In genomic region chr19:13089139-13089856, GRCh38 we compare ENCODE assay signal across 10 cellular contexts. TPM values are rescaled to one million over a fixed set of nuclear protein-coding genes. Genes with fewer than 3 reads are reported as not detected.
DNase-seq lines count a peak whose midpoint lies in the region; ATAC-seq, FAIRE-seq and TF ChIP-seq lines count a peak whose summit lies in the region.
"Had no signal": no experiment of that assay in that cellular context is flagged by ENCODE, and none has a peak within 500 bp of the region (broad histone marks: within the 10 kb centered on the region; RNA-seq: fewer than 3 reads in every experiment).

No MANE protein-coding gene starts in this region.

- peaks cover 5 to 18% of the 10 kb centered on the region in 2 experiments; a peak in 3 of 5 replicates for H3K36me3 ChIP-seq in HepG2 (replicated peaks in 1 of 2; ENCODE audit: control insufficient read depth in 1 of 2, insufficient read depth in 2 of 2, low read length in 2 of 2)
- no peaks in the 10 kb centered on the region for H3K36me3 ChIP-seq in right lobe of liver
- no peaks in the 10 kb centered on the region for H3K36me3 ChIP-seq in WERI-Rb-1
- no peaks in the 10 kb centered on the region for H3K36me3 ChIP-seq in hepatocyte (replicated peaks; ENCODE audit: insufficient read depth, low read depth)
- H3K36me3 ChIP-seq in uterus, result no peaks in the 10 kb centered on the region

- POLR2A ChIA-PET in HepG2 (lab: Yijun Ruan, JAX), result no interaction called here

- DNase-seq in HepG2 (ENCODE audit: low spot score) (peak; percentile 30), right lobe of liver (no peak), WERI-Rb-1 (peak; percentile 76), hepatocyte (ENCODE audit: low spot score) (no peak), uterus (no peak), NCI-H748 (lab: John Stamatoyannopoulos, UW; ENCODE audit: unreplicated experiment) (no peak)

- H3K9me2 ChIP-seq in hepatocyte (replicated peaks; ENCODE audit: insufficient read depth), result no peaks in the 10 kb centered on the region

- TF ChIP-seq POLR2A in HepG2 (IDR thresholded peaks at IDR 0.05; ENCODE audit: insufficient read depth in 1 of 2, low read depth in 2 of 2, low read length in 2 of 2), result no peak
- no peak for TF ChIP-seq POLR2A in right lobe of liver (IDR thresholded peaks at IDR 0.05)
- no peak for TF ChIP-seq POLR2A in uterus (IDR thresholded peaks at IDR 0.05)

- H3K4me3 ChIP-seq in HepG2 (replicated peaks in 1 of 3; ENCODE audit: insufficient read depth in 1 of 3, low read depth in 2 of 3, low read length in 3 of 3), result no peak overlapping the region
- no peak overlapping the region for H3K4me3 ChIP-seq in right lobe of liver
- H3K4me3 ChIP-seq in WERI-Rb-1 (ENCODE audit: low read depth, low read length), result no peak overlapping the region
- H3K4me3 ChIP-seq in hepatocyte, result no peak overlapping the region
- H3K4me3 ChIP-seq in uterus, result no peak overlapping the region

- TF ChIP-seq CTCF in HepG2 (CRISPR knock-in tag; IDR thresholded peaks at IDR 0.05) (no peak), right lobe of liver (IDR thresholded peaks at IDR 0.05) (no peak), WERI-Rb-1 (IDR thresholded peaks at IDR 0.05; ENCODE audit: low read depth, low read length) (peak; percentile 83), hepatocyte (IDR thresholded peaks at IDR 0.05; ENCODE audit: poor library complexity) (no peak), uterus (IDR thresholded peaks at IDR 0.05) (peak in 2 of 4 experiments; percentile 20 to 30)

- H3K79me2 ChIP-seq in HepG2 (ENCODE audit: insufficient read depth, low read length), result no peaks in the 10 kb centered on the region
- H3K79me2 ChIP-seq in hepatocyte, result no peaks in the 10 kb centered on the region

- H3K4me2 ChIP-seq in HepG2 (ENCODE audit: low read depth, low read length) (no peak overlapping the region), hepatocyte (no peak overlapping the region)

- BruUV-seq in HepG2 (replicated peaks; lab: Mats Ljungman, UMichigan), result no TSS peak

- H3K9ac ChIP-seq in HepG2 (ENCODE audit: insufficient read depth, low read depth, low read length), result no peak overlapping the region

- ATAC-seq in HepG2 (peak; percentile 55; the same call in 2 of the 3 replicates), right lobe of liver (no peak), GM21360 (IDR thresholded peaks at IDR 0.05; ENCODE audit: unreplicated experiment) (no peak), GM21825 (IDR thresholded peaks at IDR 0.05; ENCODE audit: unreplicated experiment) (no peak)

- TF ChIP-seq EP300 in HepG2 (IDR thresholded peaks at IDR 0.05; ENCODE audit: low read depth in 2 of 2, low read length in 2 of 2), result no peak
- TF ChIP-seq EP300 in HepG2 (CRISPR knock-in tag; IDR thresholded peaks at IDR 0.05; ENCODE audit: borderline replicate concordance), result no peak

- no peak for TF ChIP-seq RAD21 in HepG2 (CRISPR knock-in tag; IDR thresholded peaks at IDR 0.05)

- H3K27me3 ChIP-seq in HepG2 (ENCODE audit: control insufficient read depth in 1 of 2, insufficient read depth in 2 of 2, low read length in 2 of 2) (no peaks in the 10 kb centered on the region), right lobe of liver (no peaks in the 10 kb centered on the region), WERI-Rb-1 (ENCODE audit: insufficient read depth, low read depth, severe bottlenecking) (no peaks in the 10 kb centered on the region), hepatocyte (peaks cover 11% of the 10 kb centered on the region), uterus (no peaks in the 10 kb centered on the region)

- FAIRE-seq in HepG2 (lab: Jason Lieb, UNC), result no peak
- FAIRE-seq: endometrium, GM18507 had no signal

- H2AFZ ChIP-seq in HepG2 (ENCODE audit: low read length), result no peak overlapping the region
- no peak overlapping the region for H2AFZ ChIP-seq in hepatocyte

- no peaks in the 10 kb centered on the region for H3K9me3 ChIP-seq in HepG2 (ENCODE audit: low read length)
- no peaks in the 10 kb centered on the region for H3K9me3 ChIP-seq in right lobe of liver
- no peaks in the 10 kb centered on the region for H3K9me3 ChIP-seq in WERI-Rb-1 (ENCODE audit: severe bottlenecking)
- H3K9me3 ChIP-seq in hepatocyte (ENCODE audit: low read depth), result no peaks in the 10 kb centered on the region
- no peaks in the 10 kb centered on the region for H3K9me3 ChIP-seq in uterus

- in situ Hi-C loops in HepG2 (cut with HindIII; ENCODE audit: extremely low pct_ligation_motif_present, low pct_unique_long_range_greater_than_20kb), result no loop called here

- CTCF ChIA-PET in HepG2 (lab: Yijun Ruan, JAX; ENCODE audit: low intra/inter-chr PET ratio, low total read pairs), result interaction anchor here (1.2 kb wide), 1 partner anchor 104 kb away, joined by 3 read pairs; no protein-coding TSS in a partner anchor

- intact Hi-C loops in HepG2 (cut with micrococcal nuclease; ENCODE audit: unreplicated experiment), result no loop called here
- intact Hi-C loops in right lobe of liver (cut with DNase I), result no loop called here
- intact Hi-C loops in uterus (cut with DNase I; ENCODE audit: low total_unique reads), result no loop called here

- peaks cover 32% of the 10 kb centered on the region for H3K4me1 ChIP-seq in HepG2 (ENCODE audit: insufficient read depth, low read length)
- peaks cover 0 to 17% (median 2%) of the 10 kb centered on the region in 4 donors for H3K4me1 ChIP-seq in right lobe of liver
- H3K4me1 ChIP-seq in hepatocyte (ENCODE audit: insufficient read depth), result peaks cover 25% of the 10 kb centered on the region
- peaks cover 22 to 34% of the 10 kb centered on the region in 2 donors for H3K4me1 ChIP-seq in uterus

- WGBS in HepG2 (ENCODE audit: low lambda C conversion rate), result 79% methylated on average over 3 of the region's 5 CpGs
- WGBS in right lobe of liver (ENCODE audit: insufficient coverage, low coverage, low lambda C conversion rate, missing lambda C conversion rate), result 86% methylated on average over 3 of the region's 5 CpGs
- WGBS in hepatocyte (ENCODE audit: low lambda C conversion rate, missing lambda C conversion rate), result 96% methylated on average over 5 of the region's 5 CpGs

- H4K20me1 ChIP-seq in HepG2 (ENCODE audit: insufficient read depth, low read length), result no peaks in the 10 kb centered on the region; the same call in 1 of the 2 replicates
- H4K20me1 ChIP-seq in hepatocyte (ENCODE audit: insufficient read depth, poor library complexity, severe bottlenecking), result no peaks in the 10 kb centered on the region

- H3K27ac ChIP-seq in HepG2 (ENCODE audit: extremely low read length, insufficient read depth, low read length), result no peak overlapping the region
- H3K27ac ChIP-seq in right lobe of liver, result no peak overlapping the region
- H3K27ac ChIP-seq in WERI-Rb-1, result no peak overlapping the region; the same call in 1 of the 2 replicates
- H3K27ac ChIP-seq in hepatocyte, result peak overlapping the region; percentile 72
- peak overlapping the region; percentile 87 to 93 for H3K27ac ChIP-seq in uterus

RNA-seq across cellular contexts. Expression of gene LYL1, which starts 13.4 kb away (rescaled TPM):
- total RNA-seq in HepG2 (2016; rRNA removed; fragmentation: Illumina TruSeq; extraction: Trizol), result 0.69 and 0.75 TPM in 2 replicates
- total RNA-seq in HepG2 (2016; cell fraction: cytosol; rRNA removed; fragmentation: Illumina TruSeq; extraction: Trizol; ENCODE audit: low read depth), result 0.79 and 0.91 TPM in 2 replicates
- total RNA-seq in HepG2 (2016; cell fraction: insoluble cytoplasmic fraction; rRNA removed; fragmentation: Illumina TruSeq; extraction: Trizol), result 0.40 and 0.97 TPM in 2 replicates
- total RNA-seq in HepG2 (2016; cell fraction: membrane; rRNA removed; fragmentation: Illumina TruSeq; extraction: Trizol), result 0.74 and 0.90 TPM in 2 replicates
- 0.31 and 0.75 TPM in 2 replicates for total RNA-seq in HepG2 (2016; cell fraction: nucleus; rRNA removed; fragmentation: Illumina TruSeq; extraction: Trizol)
- 0.72 and 0.92 TPM in 2 replicates for polyA plus RNA-seq in HepG2 (2011; rRNA removed)
- polyA plus RNA-seq in HepG2 (2011; cell fraction: cytosol; rRNA removed), result 0.71 and 1.6 TPM in 2 replicates
- polyA plus RNA-seq in HepG2 (2011; cell fraction: nucleus; rRNA removed), result 2.0 and 2.6 TPM in 2 replicates
- polyA plus RNA-seq in HepG2 (2012), result 0.31 and 0.32 TPM in 2 replicates
- polyA plus RNA-seq in HepG2 (2016; cell fraction: cytosol; fragmentation: Illumina TruSeq; extraction: Trizol; ENCODE audit: low read depth), result 0.57 and 0.66 TPM in 2 replicates
- polyA plus RNA-seq in HepG2 (2016; cell fraction: insoluble cytoplasmic fraction; fragmentation: Illumina TruSeq; extraction: Trizol; ENCODE audit: low read depth), result 0.51 and 0.59 TPM in 2 replicates
- 0.76 and 0.86 TPM in 2 replicates for polyA plus RNA-seq in HepG2 (2016; cell fraction: membrane; fragmentation: Illumina TruSeq; extraction: Trizol; ENCODE audit: low read depth)
- polyA plus RNA-seq in HepG2 (2016; cell fraction: nucleus; fragmentation: Illumina TruSeq; extraction: Trizol; ENCODE audit: insufficient read depth, low read depth), result 0.93 and 1.5 TPM in 2 replicates
- 0.09 and 1.9 TPM in 2 replicates for polyA minus RNA-seq in HepG2 (2011; rRNA and poly(A)+ RNA removed; ENCODE audit: low replicate concordance)
- 0.49 and 0.70 TPM in 2 replicates for polyA minus RNA-seq in HepG2 (2011; cell fraction: cytosol; rRNA and poly(A)+ RNA removed)
- 0.64 and 1.1 TPM in 2 replicates for polyA minus RNA-seq in HepG2 (2011; cell fraction: nucleus; rRNA and poly(A)+ RNA removed)
- total RNA-seq in right lobe of liver, result 1 to 10 TPM; 1.1 to 3.7 (median 2.3) TPM
- total RNA-seq in hepatocyte, result 0.36 and 0.47 TPM in 2 replicates
- 1.0 and 1.4 TPM in 2 replicates for polyA plus RNA-seq in hepatocyte
- 10 to 100 TPM in 3 of 4 donors, 1 to 10 TPM in 1; 2.6 to 15.5 (median 11.1) TPM for total RNA-seq in uterus

RNA-seq across cellular contexts. Expression of gene TRMT1, which starts 27.2 kb away (rescaled TPM):
- total RNA-seq in HepG2 (2016; rRNA removed; fragmentation: Illumina TruSeq; extraction: Trizol) (27.9 and 44.1 TPM in 2 replicates), right lobe of liver (10 to 100 TPM; 15.0 to 20.5 (median 17.2) TPM), hepatocyte (21.0 and 31.2 TPM in 2 replicates), uterus (10 to 100 TPM; 23.2 to 99.4 (median 33.6) TPM)
- 9.6 and 11.8 TPM in 2 replicates for total RNA-seq in HepG2 (2016; cell fraction: cytosol; rRNA removed; fragmentation: Illumina TruSeq; extraction: Trizol; ENCODE audit: low read depth)
- 23.9 and 45.4 TPM in 2 replicates for total RNA-seq in HepG2 (2016; cell fraction: insoluble cytoplasmic fraction; rRNA removed; fragmentation: Illumina TruSeq; extraction: Trizol)
- 14.3 and 15.5 TPM in 2 replicates for total RNA-seq in HepG2 (2016; cell fraction: membrane; rRNA removed; fragmentation: Illumina TruSeq; extraction: Trizol)
- total RNA-seq in HepG2 (2016; cell fraction: nucleus; rRNA removed; fragmentation: Illumina TruSeq; extraction: Trizol), result 55.3 and 60.2 TPM in 2 replicates
- polyA plus RNA-seq in HepG2 (2011; rRNA removed) (35.5 and 42.9 TPM in 2 replicates), hepatocyte (33.4 and 45.1 TPM in 2 replicates)
- 16.0 and 24.0 TPM in 2 replicates for polyA plus RNA-seq in HepG2 (2011; cell fraction: cytosol; rRNA removed)
- 421 and 529 TPM in 2 replicates for polyA plus RNA-seq in HepG2 (2011; cell fraction: nucleus; rRNA removed)
- polyA plus RNA-seq in HepG2 (2012), result 22.9 and 29.0 TPM in 2 replicates
- 9.7 and 9.9 TPM in 2 replicates for polyA plus RNA-seq in HepG2 (2016; cell fraction: cytosol; fragmentation: Illumina TruSeq; extraction: Trizol; ENCODE audit: low read depth)
- 24.6 and 27.1 TPM in 2 replicates for polyA plus RNA-seq in HepG2 (2016; cell fraction: insoluble cytoplasmic fraction; fragmentation: Illumina TruSeq; extraction: Trizol; ENCODE audit: low read depth)
- polyA plus RNA-seq in HepG2 (2016; cell fraction: membrane; fragmentation: Illumina TruSeq; extraction: Trizol; ENCODE audit: low read depth), result 10.7 and 11.5 TPM in 2 replicates
- polyA plus RNA-seq in HepG2 (2016; cell fraction: nucleus; fragmentation: Illumina TruSeq; extraction: Trizol; ENCODE audit: insufficient read depth, low read depth), result 144 and 171 TPM in 2 replicates
- 61.2 and 61.3 TPM in 2 replicates for polyA minus RNA-seq in HepG2 (2011; rRNA and poly(A)+ RNA removed; ENCODE audit: low replicate concordance)
- 12.5 and 24.5 TPM in 2 replicates for polyA minus RNA-seq in HepG2 (2011; cell fraction: cytosol; rRNA and poly(A)+ RNA removed)
- polyA minus RNA-seq in HepG2 (2011; cell fraction: nucleus; rRNA and poly(A)+ RNA removed), result 44.6 and 48.9 TPM in 2 replicates

RNA-seq across cellular contexts. Expression of gene NACC1, which starts 28.8 kb away (rescaled TPM):
- total RNA-seq in HepG2 (2016; rRNA removed; fragmentation: Illumina TruSeq; extraction: Trizol) (31.8 and 46.7 TPM in 2 replicates), right lobe of liver (10 to 100 TPM; 19.2 to 30.3 (median 26.4) TPM), hepatocyte (32.6 and 35.0 TPM in 2 replicates), uterus (10 to 100 TPM; 13.4 to 28.1 (median 15.8) TPM)
- total RNA-seq in HepG2 (2016; cell fraction: cytosol; rRNA removed; fragmentation: Illumina TruSeq; extraction: Trizol; ENCODE audit: low read depth), result 6.8 and 8.2 TPM in 2 replicates
- total RNA-seq in HepG2 (2016; cell fraction: insoluble cytoplasmic fraction; rRNA removed; fragmentation: Illumina TruSeq; extraction: Trizol), result 29.7 and 42.3 TPM in 2 replicates
- total RNA-seq in HepG2 (2016; cell fraction: membrane; rRNA removed; fragmentation: Illumina TruSeq; extraction: Trizol), result 37.1 and 38.6 TPM in 2 replicates
- total RNA-seq in HepG2 (2016; cell fraction: nucleus; rRNA removed; fragmentation: Illumina TruSeq; extraction: Trizol), result 21.0 and 21.3 TPM in 2 replicates
- polyA plus RNA-seq in HepG2 (2011; rRNA removed) (42.3 and 55.2 TPM in 2 replicates), hepatocyte (9.7 and 11.1 TPM in 2 replicates)
- polyA plus RNA-seq in HepG2 (2011; cell fraction: cytosol; rRNA removed), result 33.3 and 62.6 TPM in 2 replicates
- polyA plus RNA-seq in HepG2 (2011; cell fraction: nucleus; rRNA removed), result 93.5 and 114 TPM in 2 replicates
- polyA plus RNA-seq in HepG2 (2012), result 13.2 and 18.2 TPM in 2 replicates
- 6.3 and 6.7 TPM in 2 replicates for polyA plus RNA-seq in HepG2 (2016; cell fraction: cytosol; fragmentation: Illumina TruSeq; extraction: Trizol; ENCODE audit: low read depth)
- 35.6 and 46.3 TPM in 2 replicates for polyA plus RNA-seq in HepG2 (2016; cell fraction: insoluble cytoplasmic fraction; fragmentation: Illumina TruSeq; extraction: Trizol; ENCODE audit: low read depth)
- 28.2 and 28.5 TPM in 2 replicates for polyA plus RNA-seq in HepG2 (2016; cell fraction: membrane; fragmentation: Illumina TruSeq; extraction: Trizol; ENCODE audit: low read depth)
- 37.4 and 39.4 TPM in 2 replicates for polyA plus RNA-seq in HepG2 (2016; cell fraction: nucleus; fragmentation: Illumina TruSeq; extraction: Trizol; ENCODE audit: insufficient read depth, low read depth)
- polyA minus RNA-seq in HepG2 (2011; rRNA and poly(A)+ RNA removed; ENCODE audit: low replicate concordance), result 91.1 and 200 TPM in 2 replicates
- polyA minus RNA-seq in HepG2 (2011; cell fraction: cytosol; rRNA and poly(A)+ RNA removed), result 45.0 and 58.7 TPM in 2 replicates
- 12.7 and 13.6 TPM in 2 replicates for polyA minus RNA-seq in HepG2 (2011; cell fraction: nucleus; rRNA and poly(A)+ RNA removed)

Comparison
In these comparisons a context has a peak if more than half of its experiments do, and no peak if none do; other contexts are left out.
1. DNase-seq: peak in HepG2 (single experiment) and WERI-Rb-1 (single experiment); none in right lobe of liver (0 of 3), hepatocyte (single experiment), uterus (0 of 2) and NCI-H748 (single experiment).
2. H3K27ac ChIP-seq: peak in hepatocyte (single experiment) and uterus (2 of 2); none in HepG2 (single experiment), right lobe of liver (0 of 3) and WERI-Rb-1 (single experiment).